In the genomic region with DNA sequence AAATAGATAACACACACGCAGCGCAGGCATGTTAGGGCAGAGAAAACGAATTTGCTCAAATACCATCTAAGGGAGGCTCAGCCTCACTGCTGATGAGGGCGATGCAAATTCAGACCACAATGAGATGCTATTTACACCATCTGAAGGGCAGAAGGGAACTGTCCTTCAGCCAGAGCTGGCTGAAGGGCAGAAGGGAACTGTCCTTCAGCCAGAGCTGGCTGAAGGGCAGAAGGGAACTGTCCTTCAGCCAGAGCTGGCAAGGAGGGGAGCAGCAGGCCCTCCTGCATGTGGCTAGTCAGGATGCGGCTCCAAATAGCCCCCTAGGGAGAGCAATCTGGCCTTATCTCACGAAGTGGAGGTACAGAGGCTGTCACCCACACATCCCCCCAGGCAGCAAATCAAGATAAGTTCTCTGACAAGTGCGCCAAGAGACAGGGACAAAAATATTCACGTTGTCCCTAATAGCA, we compare ENCODE assay signal across 8 cellular contexts. TPM values are rescaled to one million over a fixed set of nuclear protein-coding genes. Genes with fewer than 3 reads are reported as not detected.
DNase-seq lines count a peak whose midpoint lies in the region; ATAC-seq and FAIRE-seq lines count a peak whose summit lies in the region.

No MANE protein-coding gene starts in this region.

- ATAC-seq in HG03354 (IDR thresholded peaks at IDR 0.05; ENCODE audit: poor library complexity, severe bottlenecking, unreplicated experiment) (peak; percentile 79), memory B cell (ENCODE audit: low read depth) (peak; percentile 76)
- no peak for ATAC-seq in activated naive CD8-positive, alpha-beta T cell treated with anti-CD3 and anti-CD28 coated beads, Interleukin-2, amount 50 U/mL, for 24 hours

- no peaks in the 10 kb centered on the region for H3K9me3 Mint-ChIP-seq in activated naive CD8-positive, alpha-beta T cell treated with anti-CD3 and anti-CD28 coated beads, Interleukin-2, amount 50 U/mL, for 24 hours
- H3K9me3 Mint-ChIP-seq in memory B cell, result no peaks in the 10 kb centered on the region

- peak; percentile 82 for FAIRE-seq in GM19239 (lab: Jason Lieb, UNC)

- peaks cover 21% of the 10 kb centered on the region for H3K4me1 Mint-ChIP-seq in activated naive CD8-positive, alpha-beta T cell treated with anti-CD3 and anti-CD28 coated beads, Interleukin-2, amount 50 U/mL, for 24 hours
- H3K4me1 Mint-ChIP-seq in memory B cell, result peaks cover 30% of the 10 kb centered on the region

- H3K27me3 Mint-ChIP-seq in activated naive CD8-positive, alpha-beta T cell treated with anti-CD3 and anti-CD28 coated beads, Interleukin-2, amount 50 U/mL, for 24 hours, result no peaks in the 10 kb centered on the region
- no peaks in the 10 kb centered on the region for H3K27me3 Mint-ChIP-seq in memory B cell

- H3K4me3 Mint-ChIP-seq in activated naive CD8-positive, alpha-beta T cell treated with anti-CD3 and anti-CD28 coated beads, Interleukin-2, amount 50 U/mL, for 24 hours, result peak overlapping the region; percentile 61
- peak overlapping the region; percentile 90 for H3K4me3 Mint-ChIP-seq in memory B cell

- intact Hi-C loops in posterior vena cava (cut with DNase I), result no loop called here

- no peaks in the 10 kb centered on the region for H3K36me3 Mint-ChIP-seq in activated naive CD8-positive, alpha-beta T cell treated with anti-CD3 and anti-CD28 coated beads, Interleukin-2, amount 50 U/mL, for 24 hours (ENCODE audit: low read depth)
- no peaks in the 10 kb centered on the region for H3K36me3 Mint-ChIP-seq in memory B cell

- peak; percentile 49 to 62 for DNase-seq in AML-193 (lab: John Stamatoyannopoulos, UW)
- DNase-seq in GM19239 (ENCODE audit: insufficient read length, low spot score), result no peak
- no peak for DNase-seq in activated naive CD8-positive, alpha-beta T cell treated with anti-CD3 and anti-CD28 coated beads, Interleukin-2, amount 50 U/mL, for 24 hours
- no peak for DNase-seq in memory B cell (ENCODE audit: low spot score in 2 of 2)
- DNase-seq in T1000 (lab: John Stamatoyannopoulos, UW), result no peak
- no peak for DNase-seq in posterior vena cava (ENCODE audit: low spot score)
- DNase-seq in activated gamma-delta T cell treated with Interleukin-2 at 50 U/mL for 16 hours, result no peak

- peak overlapping the region; percentile 69 for H3K27ac Mint-ChIP-seq in activated naive CD8-positive, alpha-beta T cell treated with anti-CD3 and anti-CD28 coated beads, Interleukin-2, amount 50 U/mL, for 24 hours
- peak overlapping the region; percentile 87 for H3K27ac Mint-ChIP-seq in memory B cell

RNA-seq across cellular contexts. Expression of a gene that starts 7.5 kb away (rescaled TPM):
- 10 to 100 TPM; 96.1 to 98.1 TPM for total RNA-seq in posterior vena cava

RNA-seq across cellular contexts. Expression of a gene that starts 22.5 kb away (rescaled TPM):
- 10 to 100 TPM; 27.7 to 47.0 TPM for total RNA-seq in posterior vena cava

RNA-seq across cellular contexts. Expression of a gene that starts 25.4 kb away (rescaled TPM):
- 100 to 1,000 TPM; 104 to 129 TPM for total RNA-seq in posterior vena cava

RNA-seq across cellular contexts. Expression of a gene that starts 48.1 kb away (rescaled TPM):
- under 1 TPM; 0.33 to 0.69 TPM for total RNA-seq in posterior vena cava

RNA-seq across cellular contexts. Expression of a gene that starts 48.3 kb away (rescaled TPM):
- total RNA-seq in posterior vena cava, result under 1 TPM; 0.19 to 0.37 TPM

Comparison
In these comparisons a context has a peak if more than half of its experiments do, and no peak if none do; other contexts are left out.
1. DNase-seq: peak in AML-193 (2 of 2); none in GM19239 (single experiment), activated naive CD8-positive, alpha-beta T cell treated with anti-CD3 and anti-CD28 coated beads, Interleukin-2, amount 50 U/mL, for 24 hours (single experiment), memory B cell (0 of 2), T1000 (single experiment), posterior vena cava (single experiment) and activated gamma-delta T cell treated with Interleukin-2 at 50 U/mL for 16 hours (single experiment).